31 cellular contexts compared by ENCODE assay signal in genomic region chr6:22383016-22383415, GRCh38.
"Had no signal": no experiment of that assay in that cellular context is flagged by ENCODE, and none has a peak within 500 bp of the region (broad histone marks: within the 10 kb centered on the region; RNA-seq: fewer than 3 reads in every experiment).

No MANE protein-coding gene starts in this region.

- H3K4me1 ChIP-seq: colonic mucosa, esophagus squamous epithelium, foreskin keratinocyte, parathyroid adenoma, sigmoid colon, stomach, transverse colon, vagina had no signal

- DNase-seq: activated CD4-positive, alpha-beta T cell treated with anti-CD3 and anti-CD28 coated beads, Interleukin-2, amount 10 ng/mL, durations not matched to agents 7 days and 5 days; activated CD4-positive, CD25-positive, alpha-beta regulatory T cell treated with anti-CD3 and anti-CD28 coated beads, Interleukin-2, amount 50 U/mL, for 72 hours; activated CD8-positive, alpha-beta memory T cell treated with anti-CD3 and anti-CD28 coated beads, Interleukin-2, amount 10 ng/mL, durations not matched to agents 7 days and 5 days; activated CD8-positive, alpha-beta T cell treated with anti-CD3 and anti-CD28 coated beads for 36 hours; activated gamma-delta T cell; activated T-cell treated with anti-CD3 and anti-CD28 coated beads for 4 hours; anterior cingulate cortex; central memory CD4-positive, alpha-beta T cell; colonic mucosa; dorsolateral prefrontal cortex; esophagus squamous epithelium; foreskin keratinocyte; left cardiac atrium; sigmoid colon; stimulated activated CD4-positive, alpha-beta T cell treated with anti-CD3 and anti-CD28 coated beads, Interleukin-15, amount 100 ng/mL, for 24 hours; stomach; T-helper 1 cell; transverse colon; WERI-Rb-1 had no signal

- ATAC-seq: activated CD8-positive, alpha-beta memory T cell treated with anti-CD3 and anti-CD28 coated beads, Interleukin-2, amount 10 ng/mL, durations not matched to agents 7 days and 5 days; activated CD8-positive, alpha-beta T cell treated with anti-CD3 and anti-CD28 coated beads for 36 hours; foreskin keratinocyte; left cardiac atrium; natural killer cell treated with Interleukin-12 subunit alpha and Interleukin-12 subunit beta and Interleukin-15 and Interleukin-18, amount 100 ng/mL, for 72 hours; stimulated activated memory B cell treated with anti-CD40 and anti-IgM and Interleukin-4, amounts not matched to agents 10 μg/mL and 1 μg/mL and 100 μg/mL, for 72 hours had no signal

- H3K27ac ChIP-seq: colonic mucosa, dorsolateral prefrontal cortex, esophagus squamous epithelium, foreskin keratinocyte, neutrophil, parathyroid adenoma, sigmoid colon, stomach, transverse colon, vagina, WERI-Rb-1 had no signal

- H3K79me2 ChIP-seq: parathyroid adenoma had no signal

- H3K27me3 ChIP-seq: colonic mucosa, dorsolateral prefrontal cortex, esophagus squamous epithelium, foreskin keratinocyte, neutrophil, sigmoid colon, stomach, transverse colon, vagina had no signal

- H3K27me3 Mint-ChIP-seq: activated CD4-positive, alpha-beta T cell treated with anti-CD3 and anti-CD28 coated beads, Interleukin-2, amount 10 ng/mL, durations not matched to agents 7 days and 5 days; activated CD8-positive, alpha-beta memory T cell treated with anti-CD3 and anti-CD28 coated beads, Interleukin-2, amount 10 ng/mL, durations not matched to agents 7 days and 5 days; activated naive CD4-positive, alpha-beta T cell treated with anti-CD3 and anti-CD28 coated beads, Interleukin-2, amount 50 U/mL, for 24 hours; brain; memory B cell; natural killer cell treated with Interleukin-12 subunit alpha and Interleukin-12 subunit beta and Interleukin-15 and Interleukin-18, amount 100 ng/mL, for 72 hours; stimulated activated memory B cell treated with anti-CD40 and anti-IgM and Interleukin-4, amounts not matched to agents 10 μg/mL and 1 μg/mL and 100 μg/mL, for 72 hours had no signal

- H3K9ac ChIP-seq: parathyroid adenoma had no signal

- H2AFZ ChIP-seq: parathyroid adenoma had no signal

- H3K4me3 ChIP-seq: colonic mucosa, dorsolateral prefrontal cortex, esophagus squamous epithelium, sigmoid colon, smooth muscle cell, stomach, transverse colon, vagina had no signal

- H3K36me3 ChIP-seq: colonic mucosa, esophagus squamous epithelium, neutrophil, sigmoid colon, stomach, transverse colon, vagina, WERI-Rb-1 had no signal

- H3K36me3 Mint-ChIP-seq: activated CD8-positive, alpha-beta memory T cell treated with anti-CD3 and anti-CD28 coated beads, Interleukin-2, amount 10 ng/mL, durations not matched to agents 7 days and 5 days; activated naive CD4-positive, alpha-beta T cell treated with anti-CD3 and anti-CD28 coated beads, Interleukin-2, amount 50 U/mL, for 24 hours; memory B cell; stimulated activated memory B cell treated with anti-CD40 and anti-IgM and Interleukin-4, amounts not matched to agents 10 μg/mL and 1 μg/mL and 100 μg/mL, for 72 hours had no signal

- H3K27ac Mint-ChIP-seq: activated CD4-positive, alpha-beta T cell treated with anti-CD3 and anti-CD28 coated beads, Interleukin-2, amount 10 ng/mL, durations not matched to agents 7 days and 5 days; activated CD8-positive, alpha-beta memory T cell treated with anti-CD3 and anti-CD28 coated beads, Interleukin-2, amount 10 ng/mL, durations not matched to agents 7 days and 5 days; activated CD8-positive, alpha-beta T cell treated with anti-CD3 and anti-CD28 coated beads for 36 hours; activated naive CD4-positive, alpha-beta T cell treated with anti-CD3 and anti-CD28 coated beads, Interleukin-2, amount 50 U/mL, for 24 hours; activated T-helper 1 cell treated with anti-CD3 and anti-CD28 coated beads, Interleukin-12 subunit alpha, Interleukin-12 subunit beta, Interleukin-2, Interleukin-4 antibody, amounts not matched to agents 30 ng/mL and 10 ng/mL and 1 ng/mL, durations not matched to agents 14 hours and 24 hours and 36 hours; memory B cell; natural killer cell treated with Interleukin-12 subunit alpha and Interleukin-12 subunit beta and Interleukin-15 and Interleukin-18, amount 100 ng/mL, for 72 hours; stimulated activated memory B cell treated with anti-CD40 and anti-IgM and Interleukin-4, amounts not matched to agents 10 μg/mL and 1 μg/mL and 100 μg/mL, for 72 hours had no signal

- H3K9me3 Mint-ChIP-seq: activated CD4-positive, alpha-beta T cell treated with anti-CD3 and anti-CD28 coated beads, Interleukin-2, amount 10 ng/mL, durations not matched to agents 7 days and 5 days; activated CD8-positive, alpha-beta T cell treated with anti-CD3 and anti-CD28 coated beads for 36 hours; activated naive CD4-positive, alpha-beta T cell treated with anti-CD3 and anti-CD28 coated beads, Interleukin-2, amount 50 U/mL, for 24 hours had no signal

- H3K4me2 ChIP-seq: smooth muscle cell had no signal

- H3K9me3 ChIP-seq: colonic mucosa, esophagus squamous epithelium, neutrophil, sigmoid colon, stomach, transverse colon, vagina had no signal

- H3K4me3 Mint-ChIP-seq: activated CD4-positive, alpha-beta T cell treated with anti-CD3 and anti-CD28 coated beads, Interleukin-2, amount 10 ng/mL, durations not matched to agents 7 days and 5 days; activated CD8-positive, alpha-beta memory T cell treated with anti-CD3 and anti-CD28 coated beads, Interleukin-2, amount 10 ng/mL, durations not matched to agents 7 days and 5 days; activated CD8-positive, alpha-beta T cell treated with anti-CD3 and anti-CD28 coated beads for 36 hours; activated naive CD4-positive, alpha-beta T cell treated with anti-CD3 and anti-CD28 coated beads, Interleukin-2, amount 50 U/mL, for 24 hours; activated T-helper 1 cell treated with anti-CD3 and anti-CD28 coated beads, Interleukin-12 subunit alpha, Interleukin-12 subunit beta, Interleukin-2, Interleukin-4 antibody, amounts not matched to agents 30 ng/mL and 10 ng/mL and 1 ng/mL, durations not matched to agents 14 hours and 24 hours and 36 hours; brain; memory B cell; natural killer cell treated with Interleukin-12 subunit alpha and Interleukin-12 subunit beta and Interleukin-15 and Interleukin-18, amount 100 ng/mL, for 72 hours; stimulated activated memory B cell treated with anti-CD40 and anti-IgM and Interleukin-4, amounts not matched to agents 10 μg/mL and 1 μg/mL and 100 μg/mL, for 72 hours had no signal

- H3K4me1 Mint-ChIP-seq: activated CD4-positive, alpha-beta T cell treated with anti-CD3 and anti-CD28 coated beads, Interleukin-2, amount 10 ng/mL, durations not matched to agents 7 days and 5 days; activated CD8-positive, alpha-beta memory T cell treated with anti-CD3 and anti-CD28 coated beads, Interleukin-2, amount 10 ng/mL, durations not matched to agents 7 days and 5 days; activated naive CD4-positive, alpha-beta T cell treated with anti-CD3 and anti-CD28 coated beads, Interleukin-2, amount 50 U/mL, for 24 hours; memory B cell; stimulated activated memory B cell treated with anti-CD40 and anti-IgM and Interleukin-4, amounts not matched to agents 10 μg/mL and 1 μg/mL and 100 μg/mL, for 72 hours had no signal

- FAIRE-seq: islet of Langerhans, TTC549 had no signal
